8 cellular contexts compared by ENCODE assay signal in the genomic region with DNA sequence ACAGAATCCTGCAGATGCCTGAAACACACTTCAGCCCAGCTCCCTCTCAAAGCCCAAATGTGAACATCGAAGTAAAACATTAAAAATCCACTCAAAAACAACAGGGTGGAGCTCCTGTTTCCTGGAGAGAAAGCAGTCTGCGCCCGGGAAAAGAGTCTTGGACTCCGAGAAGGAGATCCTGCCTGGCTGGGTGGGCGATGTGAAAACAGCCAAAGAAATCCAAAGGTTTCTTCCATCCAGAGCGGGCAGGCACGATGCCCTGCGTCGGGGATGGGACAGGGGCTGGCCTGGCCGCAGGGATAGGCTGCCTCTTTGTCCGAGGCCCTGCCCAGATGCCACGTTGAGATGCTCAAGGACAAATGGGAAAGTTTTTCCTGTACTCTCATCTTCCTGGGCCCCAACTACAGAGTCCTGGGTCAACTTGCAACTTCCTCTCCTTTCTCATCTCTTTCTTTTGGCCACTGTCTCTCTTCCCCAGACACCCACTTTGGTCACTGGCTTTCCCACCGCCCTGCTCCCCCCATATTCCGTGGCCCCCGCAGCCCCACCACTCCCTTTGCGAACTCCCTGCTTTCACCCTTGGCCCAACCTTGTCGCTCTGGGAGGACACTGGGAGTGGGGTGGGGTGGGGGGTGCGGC. TPM values are rescaled to one million over a fixed set of nuclear protein-coding genes. Genes with fewer than 3 reads are reported as not detected.
DNase-seq lines count a peak whose midpoint lies in the region; ATAC-seq and TF ChIP-seq lines count a peak whose summit lies in the region.

No MANE protein-coding gene starts in this region.

- H3K27me3 ChIP-seq in SJCRH30, result no peaks in the 10 kb centered on the region
- no peaks in the 10 kb centered on the region for H3K27me3 ChIP-seq in dorsolateral prefrontal cortex
- no peaks in the 10 kb centered on the region for H3K27me3 ChIP-seq in left lung
- no peaks in the 10 kb centered on the region for H3K27me3 ChIP-seq in stomach

- peak overlapping the region; percentile 97 for H3K4me3 ChIP-seq in AG09309 (ENCODE audit: control insufficient read depth, low read depth, low read length)
- peak overlapping the region; percentile 83 for H3K4me3 ChIP-seq in SJCRH30
- H3K4me3 ChIP-seq in dorsolateral prefrontal cortex, result peak overlapping the region; percentile 69 to 96 (median 86)
- peak overlapping the region; percentile 85 to 88 for H3K4me3 ChIP-seq in left lung
- H3K4me3 ChIP-seq in stomach, result peak overlapping the region; percentile 73 to 86 (median 80)

- H3K36me3 ChIP-seq in SJCRH30, result no peaks in the 10 kb centered on the region
- H3K36me3 ChIP-seq in left lung, result peaks cover 0 to 13% of the 10 kb centered on the region in 2 donors
- H3K36me3 ChIP-seq in stomach, result peaks cover 0 to 14% (median 12%) of the 10 kb centered on the region in 4 donors

- DNase-seq in AG09309 (ENCODE audit: low read depth) (peak; percentile 80), H4 (ENCODE audit: low spot score) (peak; percentile 92), SJCRH30 (peak; percentile 82 to 88), dorsolateral prefrontal cortex (peak; percentile 38 to 81 (median 76)), left lung (peak; percentile 85 to 89), stomach (peak; percentile 70), NCI-H1436 (lab: John Stamatoyannopoulos, UW) (no peak)

- no peak for TF ChIP-seq POLR2A in stomach (IDR thresholded peaks at IDR 0.05)

- TF ChIP-seq EP300 in stomach (IDR thresholded peaks at IDR 0.05), result no peak

- H3K4me1 ChIP-seq in SJCRH30 (peaks cover 11% of the 10 kb centered on the region; the same call in 1 of the 2 replicates), left lung (peaks cover 9 to 59% of the 10 kb centered on the region in 2 donors), stomach (peaks cover 25 to 65% (median 39%) of the 10 kb centered on the region in 4 donors)

- TF ChIP-seq CTCF in AG09309 (IDR thresholded peaks at IDR 0.05; ENCODE audit: control insufficient read depth, insufficient read depth, low read depth, low read length, missing control alignments) (no peak), dorsolateral prefrontal cortex (IDR thresholded peaks at IDR 0.05 in 54 of 56, conservative IDR thresholded peaks at IDR 0.05 in 2 of 56; ENCODE audit: low read depth in 1 of 56, partially characterized antibody in 56 of 56) (peak in 3 of 56 donors; percentile 5 to 15 (median 13)), left lung (IDR thresholded peaks at IDR 0.05) (no peak), stomach (IDR thresholded peaks at IDR 0.05) (no peak)

- ATAC-seq in left lung (peak; percentile 78), HG03280 (IDR thresholded peaks at IDR 0.05; ENCODE audit: unreplicated experiment) (no peak)

- H3K27ac ChIP-seq in SJCRH30 (peak overlapping the region; percentile 68), dorsolateral prefrontal cortex (peak overlapping the region; percentile 28 to 97 (median 88)), left lung (peak overlapping the region; percentile 86 to 91), stomach (peak overlapping the region; percentile 95 to 98 (median 97))

- H3K9me3 ChIP-seq in SJCRH30 (replicated peaks) (no peaks in the 10 kb centered on the region), left lung (no peaks in the 10 kb centered on the region), stomach (no peaks in the 10 kb centered on the region)

- intact Hi-C loops in dorsolateral prefrontal cortex (cut with DNase I) (loop anchor here (1.0 to 10.0 kb wide), 5 partner anchors 55 to 422 kb away; partner anchors contain the start of genes KPNA2 (in 2 of the 2), AMZ2 (in 1 of the 2) and PRKAR1A (in 1 of the 2)), left lung (cut with DNase I) (loop anchor here in 1 of 2 donors (10.0 kb wide), 1 partner anchor 212 kb away; the partner anchor contains the start of gene AMZ2), stomach (cut with DNase I; ENCODE audit: low total_unique reads) (no loop called here)

- 3 to 8% (median 7%) methylated on average over 18 of the region's 18 CpGs for WGBS in stomach, 5 donors

RNA-seq across cellular contexts. Expression of gene WIPI1, which starts 0.6 kb away (rescaled TPM):
- 66.0 and 70.8 TPM in 2 replicates for total RNA-seq in H4 (2014; rRNA removed; shearing (Covaris generic))
- total RNA-seq in SJCRH30 (2014; rRNA removed; shearing (Covaris generic)), result 19.0 and 25.8 TPM in 2 replicates
- total RNA-seq in dorsolateral prefrontal cortex, result 10 to 100 TPM; 15.3 to 48.2 (median 24.5) TPM
- 10 to 100 TPM; 52.5 to 57.1 TPM for total RNA-seq in left lung
- total RNA-seq in stomach, result 10 to 100 TPM in 4 of 5 donors, 1 to 10 TPM in 1; 8.2 to 99.1 (median 76.3) TPM
- 10 to 100 TPM; 20.3 to 49.7 (median 35.3) TPM for polyA plus RNA-seq in stomach

RNA-seq across cellular contexts. Expression of gene PRKAR1A, which starts 55.6 kb away (rescaled TPM):
- 161 and 207 TPM in 2 replicates for total RNA-seq in H4 (2014; rRNA removed; shearing (Covaris generic))
- 407 and 454 TPM in 2 replicates for total RNA-seq in SJCRH30 (2014; rRNA removed; shearing (Covaris generic))
- total RNA-seq in dorsolateral prefrontal cortex, result 100 to 1,000 TPM; 224 to 559 (median 417) TPM
- 100 to 1,000 TPM; 345 to 376 TPM for total RNA-seq in left lung
- total RNA-seq in stomach, result 100 to 1,000 TPM in 3 of 5 donors, 10 to 100 TPM in 2; 22.6 to 323 (median 154) TPM
- 10 to 100 TPM; 38.9 to 89.5 (median 71.2) TPM for polyA plus RNA-seq in stomach
